32 cellular contexts compared by ENCODE assay signal in the genomic region with DNA sequence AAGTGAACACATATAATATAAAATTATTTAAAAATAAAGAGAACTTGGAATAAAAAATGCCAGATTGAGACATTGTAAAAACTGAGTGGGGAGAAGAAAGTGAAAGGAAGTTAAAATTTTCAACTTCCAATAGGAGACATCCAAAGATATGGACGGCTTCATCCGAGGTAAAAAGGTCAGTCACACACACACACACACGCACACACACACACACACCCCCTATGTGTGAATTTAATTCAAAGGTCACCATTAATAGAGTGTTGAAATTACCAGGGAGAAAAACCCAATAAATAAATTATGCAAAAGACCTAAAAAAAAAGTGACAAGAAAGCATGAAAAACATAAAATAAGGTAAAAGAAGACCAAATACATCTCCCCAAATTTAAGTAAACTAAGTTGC.
"Had no signal": no experiment of that assay in that cellular context is flagged by ENCODE, and none has a peak within 500 bp of the region (broad histone marks: within the 10 kb centered on the region; RNA-seq: fewer than 3 reads in every experiment).

No MANE protein-coding gene starts in this region.

- H3K36me3 ChIP-seq: neutrophil, suprapubic skin, transverse colon, upper lobe of right lung, uterus had no signal

- H3K4me1 Mint-ChIP-seq: naive thymus-derived CD8-positive, alpha-beta T cell; nephron progenitor cell; stimulated activated memory B cell treated with anti-CD40 and anti-IgM and Interleukin-4, amounts not matched to agents 10 μg/mL and 1 μg/mL and 100 μg/mL, for 72 hours; stimulated activated naive CD8-positive, alpha-beta T cell treated with anti-CD3 and anti-CD28 coated beads, Interleukin-15, amount 100 ng/mL, for 72 hours had no signal

- ATAC-seq: naive thymus-derived CD8-positive, alpha-beta T cell; natural killer cell treated with Interleukin-12 subunit alpha and Interleukin-12 subunit beta and Interleukin-15 and Interleukin-18, amount 100 ng/mL, for 72 hours; psoas muscle; right cardiac atrium; sciatic nerve; stimulated activated memory B cell treated with anti-CD40 and anti-IgM and Interleukin-4, amounts not matched to agents 10 μg/mL and 1 μg/mL and 100 μg/mL, for 72 hours; stimulated activated naive CD8-positive, alpha-beta T cell treated with anti-CD3 and anti-CD28 coated beads, Interleukin-15, amount 100 ng/mL, for 72 hours; stimulated activated naive CD8-positive, alpha-beta T cell treated with anti-CD3 and anti-CD28 coated beads, Interleukin-15, Interleukin-2, amounts not matched to agents 100 U/mL and 50 U/mL, for 24 hours; upper lobe of right lung had no signal

- H3K4me3 ChIP-seq: psoas muscle, skin epidermis, smooth muscle cell, spleen, suprapubic skin, testis, tibial artery, transverse colon, upper lobe of right lung, uterus had no signal

- H3K9me3 Mint-ChIP-seq: naive thymus-derived CD8-positive, alpha-beta T cell; natural killer cell treated with Interleukin-12 subunit alpha and Interleukin-12 subunit beta and Interleukin-15 and Interleukin-18, amount 100 ng/mL, for 72 hours; nephron progenitor cell; neural crest cell; stimulated activated memory B cell treated with anti-CD40 and anti-IgM and Interleukin-4, amounts not matched to agents 10 μg/mL and 1 μg/mL and 100 μg/mL, for 72 hours; stimulated activated naive CD8-positive, alpha-beta T cell treated with anti-CD3 and anti-CD28 coated beads, Interleukin-15, amount 100 ng/mL, for 72 hours; type B pancreatic cell had no signal

- H3K4me3 Mint-ChIP-seq: naive thymus-derived CD8-positive, alpha-beta T cell; natural killer cell treated with Interleukin-12 subunit alpha and Interleukin-12 subunit beta and Interleukin-15 and Interleukin-18, amount 100 ng/mL, for 72 hours; nephron progenitor cell; neural crest cell; stimulated activated memory B cell treated with anti-CD40 and anti-IgM and Interleukin-4, amounts not matched to agents 10 μg/mL and 1 μg/mL and 100 μg/mL, for 72 hours; stimulated activated naive CD8-positive, alpha-beta T cell treated with anti-CD3 and anti-CD28 coated beads, Interleukin-15, amount 100 ng/mL, for 72 hours; type B pancreatic cell had no signal

- DNase-seq: naive thymus-derived CD8-positive, alpha-beta T cell; nephron progenitor cell; nucleus accumbens; posterior cingulate gyrus; psoas muscle; right cardiac atrium; spleen; stimulated activated CD4-positive, alpha-beta T cell treated with anti-CD3 and anti-CD28 coated beads, Interleukin-12 subunit alpha, Interleukin-12 subunit beta, amount 100 ng/mL, for 4 hours; stimulated activated CD4-positive, alpha-beta T cell treated with anti-CD3 and anti-CD28 coated beads, Interleukin-1b, Interleukin-23, amount 100 ng/mL, for 48 hours; stimulated activated CD4-positive, alpha-beta T cell treated with anti-CD3 and anti-CD28 coated beads, Interleukin-4, amount 100 ng/mL, for 1 hour; stimulated activated CD4-positive, alpha-beta T cell treated with anti-CD3 and anti-CD28 coated beads, Interleukin-4, amount 100 ng/mL, for 4 hours; stimulated activated CD8-positive, alpha-beta memory T cell treated with anti-CD3 and anti-CD28 coated beads, Interleukin-4, amount 100 ng/mL, for 48 hours; stimulated activated naive CD4-positive, alpha-beta T cell; stimulated activated naive CD8-positive, alpha-beta T cell treated with anti-CD3 and anti-CD28 coated beads, Interleukin-15, amount 100 ng/mL, for 72 hours; stimulated activated naive CD8-positive, alpha-beta T cell treated with anti-CD3 and anti-CD28 coated beads, Interleukin-15, Interleukin-2, amounts not matched to agents 100 U/mL and 50 U/mL, for 24 hours; substantia nigra; testis; tibial artery; transverse colon; upper lobe of right lung; uterus had no signal

- H3K27ac Mint-ChIP-seq: naive thymus-derived CD8-positive, alpha-beta T cell; natural killer cell treated with Interleukin-12 subunit alpha and Interleukin-12 subunit beta and Interleukin-15 and Interleukin-18, amount 100 ng/mL, for 72 hours; nephron progenitor cell; progenitor cell of endocrine pancreas; stimulated activated memory B cell treated with anti-CD40 and anti-IgM and Interleukin-4, amounts not matched to agents 10 μg/mL and 1 μg/mL and 100 μg/mL, for 72 hours; stimulated activated naive CD8-positive, alpha-beta T cell treated with anti-CD3 and anti-CD28 coated beads, Interleukin-15, amount 100 ng/mL, for 72 hours; type B pancreatic cell had no signal

- H3K27me3 ChIP-seq: neutrophil, spleen, suprapubic skin, testis, tibial artery, transverse colon, upper lobe of right lung, uterus had no signal

- H3K27ac ChIP-seq: parathyroid adenoma, psoas muscle, skin epidermis, spleen, suprapubic skin, testis, tibial artery, transverse colon, upper lobe of right lung, uterus had no signal

- H3K36me3 Mint-ChIP-seq: natural killer cell treated with Interleukin-12 subunit alpha and Interleukin-12 subunit beta and Interleukin-15 and Interleukin-18, amount 100 ng/mL, for 72 hours; type B pancreatic cell had no signal

- H3K9me3 ChIP-seq: neutrophil, psoas muscle, spleen, suprapubic skin, testis, tibial artery, transverse colon, upper lobe of right lung, uterus had no signal

- H3K4me1 ChIP-seq: parathyroid adenoma, psoas muscle, suprapubic skin, testis, tibial artery, transverse colon, upper lobe of right lung, uterus had no signal

- H3K27me3 Mint-ChIP-seq: naive thymus-derived CD8-positive, alpha-beta T cell; natural killer cell treated with Interleukin-12 subunit alpha and Interleukin-12 subunit beta and Interleukin-15 and Interleukin-18, amount 100 ng/mL, for 72 hours; progenitor cell of endocrine pancreas; stimulated activated memory B cell treated with anti-CD40 and anti-IgM and Interleukin-4, amounts not matched to agents 10 μg/mL and 1 μg/mL and 100 μg/mL, for 72 hours; stimulated activated naive CD8-positive, alpha-beta T cell treated with anti-CD3 and anti-CD28 coated beads, Interleukin-15, amount 100 ng/mL, for 72 hours; type B pancreatic cell had no signal
